8 cellular contexts compared by ENCODE assay signal in the genomic region with DNA sequence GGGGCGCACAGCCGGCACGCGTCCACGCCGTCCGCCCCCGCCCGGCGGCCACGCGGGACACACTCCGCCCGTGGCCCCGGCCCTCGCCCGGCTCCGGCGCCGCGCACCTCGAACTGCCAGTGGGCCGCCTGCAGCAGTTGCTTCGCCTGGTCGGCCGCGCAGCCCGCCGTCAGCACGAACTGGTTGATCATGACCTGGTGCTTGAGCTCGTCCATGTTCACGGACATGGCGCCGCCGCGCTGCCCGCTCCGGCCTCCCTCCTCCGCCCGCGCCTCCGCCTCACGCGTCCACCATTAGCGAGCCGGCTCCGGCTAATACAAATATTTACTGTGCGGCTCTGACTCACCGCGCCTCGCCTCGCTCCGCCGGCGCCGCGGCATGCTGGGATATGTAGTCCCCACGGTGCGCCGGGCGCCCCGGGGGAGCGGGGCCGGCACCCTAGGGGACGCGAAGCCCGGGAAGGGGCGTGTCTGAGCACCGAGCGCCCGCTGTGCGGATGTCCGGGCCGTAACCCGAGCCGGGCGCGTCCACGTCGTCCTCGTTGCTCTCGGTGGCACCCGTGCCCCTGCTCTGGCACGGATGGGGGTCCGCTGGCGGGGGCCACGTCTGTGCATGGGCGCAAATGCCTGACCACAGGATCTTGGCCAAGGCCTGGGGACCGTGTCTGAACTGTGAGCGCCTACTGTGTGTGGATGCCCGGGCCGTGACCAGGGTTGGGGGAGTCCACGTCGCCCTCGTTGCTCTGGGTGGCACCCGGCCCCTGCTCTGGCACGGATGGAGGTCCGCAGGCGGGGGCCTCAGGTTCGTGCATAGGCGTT. TPM values are rescaled to one million over a fixed set of nuclear protein-coding genes. Genes with fewer than 3 reads are reported as not detected.
DNase-seq lines count a peak whose midpoint lies in the region; ATAC-seq, FAIRE-seq and TF ChIP-seq lines count a peak whose summit lies in the region.

A gene (minus strand): TSS at position 318 of the 818 bp plus-strand sequence. CDS start 91 bp downstream, at position 227.

- peak; percentile 56 for ATAC-seq in HG02642 (IDR thresholded peaks at IDR 0.05; ENCODE audit: poor library complexity, unreplicated experiment)
- ATAC-seq in T-cell (replicated peaks in 1 of 4): peak; percentile 45 to 57 (median 50)
- ATAC-seq in heart left ventricle: peak; percentile 29 to 74 (median 69)

- no peak for TF ChIP-seq CTCF in heart left ventricle (IDR thresholded peaks at IDR 0.05)

- H3K4me3 ChIP-seq in adipocyte (ENCODE audit: low read length) (peak within 1 kb of the TSS; percentile 92), heart left ventricle (peak within 1 kb of the TSS; percentile 68 to 98 (median 88))

- peak; percentile 96 for FAIRE-seq in GM12891 (lab: Jason Lieb, UNC)

- no peaks in the 10 kb centered on the region for H3K27me3 Mint-ChIP-seq in T-cell

- H3K9ac ChIP-seq in adipocyte (ENCODE audit: low read length): peak within 1 kb of the TSS; percentile 94

- peaks cover 38 to 46% (median 40%) of the 10 kb centered on the region in 3 donors for H3K4me1 Mint-ChIP-seq in T-cell

- peak; percentile 88 for TF ChIP-seq POLR2A in GM12891 (IDR thresholded peaks at IDR 0.05; ENCODE audit: low read depth, low read length)
- TF ChIP-seq POLR2A in heart left ventricle (IDR thresholded peaks at IDR 0.05): peak; percentile 92 to 99

- peak within 1 kb of the TSS; percentile 80 to 99 (median 95) for H3K27ac ChIP-seq in heart left ventricle

- H3K4me1 ChIP-seq in adipocyte (ENCODE audit: control insufficient read depth, insufficient read depth, low read length): peaks cover 40% of the 10 kb centered on the region
- peaks cover 4 to 63% (median 37%) of the 10 kb centered on the region in 12 donors for H3K4me1 ChIP-seq in heart left ventricle

- peak within 1 kb of the TSS; percentile 91 to 93 for H3K27ac Mint-ChIP-seq in T-cell

- no peaks in the 10 kb centered on the region for H3K9me3 ChIP-seq in adipocyte (ENCODE audit: control insufficient read depth, low read length)
- H3K9me3 ChIP-seq in heart left ventricle: no peaks in the 10 kb centered on the region

- no peaks in the 10 kb centered on the region for H3K27me3 ChIP-seq in adipocyte (replicated peaks; ENCODE audit: control insufficient read depth, insufficient read depth, low read length)
- H3K27me3 ChIP-seq in heart left ventricle: no peaks in the 10 kb centered on the region

- H3K36me3 Mint-ChIP-seq in T-cell: no peaks in the 10 kb centered on the region

- DNase-seq in GM12891 (ENCODE audit: insufficient read length, low spot score) (peak; percentile 93), NCI-H1092 treated with DMSO at 0.1 percent for 48 hours (lab: John Stamatoyannopoulos, UW) (peak; percentile 89), T-cell (peak; percentile 45 to 73 (median 59)), adipocyte (ENCODE audit: low read depth) (peak; percentile 97), heart left ventricle (peak; percentile 86 to 93 (median 90)), posterior vena cava (ENCODE audit: low spot score) (peak; percentile 96), ureter (ENCODE audit: low spot score) (peak; percentile 88)

- CTCF ChIA-PET in T-cell (lab: Charles Lee): no interaction called here

- intact Hi-C loops in heart left ventricle (cut with DNase I) (loop anchor here in 2 of 10 donors (5.0 kb wide), 4 partner anchors 77 to 343 kb away; a partner anchor contains a TSS), posterior vena cava (cut with DNase I) (no loop called here)

- WGBS in heart left ventricle, 4 donors: 2 to 10% (median 8%) methylated on average over 35 to 101 of the region's 101 CpGs

- no peaks in the 10 kb centered on the region for H3K9me3 Mint-ChIP-seq in T-cell

- POLR2A ChIA-PET in T-cell (lab: Charles Lee): no interaction called here

- no peaks in the 10 kb centered on the region for H3K36me3 ChIP-seq in adipocyte (ENCODE audit: control insufficient read depth, insufficient read depth, low read length, severe bottlenecking)
- H3K36me3 ChIP-seq in heart left ventricle: peaks cover 0 to 4% (median 0%) of the 10 kb centered on the region in 9 donors

- H3K4me3 Mint-ChIP-seq in T-cell: peak within 1 kb of the TSS; percentile 91 to 93 (median 92)

TF ChIP-seq in GM12891, 5 proteins besides CTCF, POLR2A, EP300 and RAD21:
- TF ChIP-seq SPI1 (IDR thresholded peaks at IDR 0.05; ENCODE audit: low read depth, low read length): no peak
- TF ChIP-seq POLR2AphosphoS5 (IDR thresholded peaks at IDR 0.05; ENCODE audit: low read depth, low read length): peak; percentile 83
- TF ChIP-seq POU2F2 (IDR thresholded peaks at IDR 0.05; ENCODE audit: low read depth, low read length): no peak
- TF ChIP-seq PAX5 (IDR thresholded peaks at IDR 0.05; ENCODE audit: insufficient read depth, low read length, severe bottlenecking): peak; percentile 97
- TF ChIP-seq TAF1 (IDR thresholded peaks at IDR 0.05; ENCODE audit: low read depth, low read length): peak; percentile 71

RNA-seq across cellular contexts. Expression of the gene that starts here (rescaled TPM):
- polyA plus RNA-seq in GM12891 (2012; ENCODE audit: low read depth, missing spikeins): 20.7 TPM
- total RNA-seq in T-cell: 10 to 100 TPM; 26.0 to 53.1 (median 47.6) TPM
- total RNA-seq in heart left ventricle: 10 to 100 TPM in 8 of 9 donors, 1 to 10 TPM in 1; 9.1 to 38.9 (median 18.7) TPM
- 10 to 100 TPM; 23.7 to 33.9 TPM for polyA plus RNA-seq in heart left ventricle
- total RNA-seq in posterior vena cava: 10 to 100 TPM; 15.6 to 16.4 TPM
- total RNA-seq in ureter: 27.2 TPM

Comparison
In these comparisons a context has a peak if more than half of its experiments do, and no peak if none do; other contexts are left out.
1. Peak in every context shown above with its lines: DNase-seq, ATAC-seq, H3K4me3 ChIP-seq and H3K27ac ChIP-seq.